ENCODE assay signal across 13 cellular contexts in genomic region chr1:115456441-115456961, GRCh38.
DNase-seq lines count a peak whose midpoint lies in the region; ATAC-seq and TF ChIP-seq lines count a peak whose summit lies in the region.
"Had no signal": no experiment of that assay in that cellular context is flagged by ENCODE, and none has a peak within 500 bp of the region (broad histone marks: within the 10 kb centered on the region; RNA-seq: fewer than 3 reads in every experiment).

No MANE protein-coding gene starts in this region.

- WGBS in SK-N-SH (ENCODE audit: low lambda C conversion rate), result 64% methylated on average over 10 of the region's 11 CpGs

- no peak overlapping the region for H3K4me3 ChIP-seq in SK-N-SH (ENCODE audit: low read depth in 2 of 2, low read length in 1 of 2)

- CTCF ChIA-PET in SK-N-SH (lab: Yijun Ruan, JAX), result interaction anchor here (1.3 to 2.1 kb wide), 2 partner anchors 13 to 318 kb away, joined by 5 to 12 read pairs; no protein-coding TSS in a partner anchor

- no peak overlapping the region for H3K4me3 Mint-ChIP-seq in type B pancreatic cell
- H3K4me3 Mint-ChIP-seq: activated B cell treated with CpG ODN at 0.5 μM for 24 hours; B cell; stimulated activated naive CD8-positive, alpha-beta T cell treated with anti-CD3 and anti-CD28 coated beads, Interleukin-15, Interleukin-2, amounts not matched to agents 100 ng/mL and 50 ng/mL, for 24 hours had no signal

- no peaks in the 10 kb centered on the region for H3K27me3 ChIP-seq in SK-N-SH (ENCODE audit: insufficient read depth)

- H3K27ac ChIP-seq in SK-N-SH (ENCODE audit: low read depth in 2 of 2, low read length in 1 of 2), result peak overlapping the region; percentile 5 to 64; a peak in 1 of 4 replicates

- DNase-seq in ACHN (peak; percentile 24), GM03348 (ENCODE audit: low spot score) (peak; percentile 60), SK-N-SH (no peak), hepatic stellate cell (ENCODE audit: low spot score) (peak; percentile 26), type B pancreatic cell (ENCODE audit: extremely low spot score, unreplicated experiment) (no peak)
- DNase-seq: activated B cell treated with CpG ODN at 0.5 μM for 24 hours; NK-92 treated with Interleukin-12 subunit alpha and Interleukin-12 subunit beta, amount 100 ng/mL, for 24 hours had no signal

- no peaks in the 10 kb centered on the region for H3K9me2 ChIP-seq in SK-N-SH

- no peaks in the 10 kb centered on the region for H3K79me2 ChIP-seq in SK-N-SH (ENCODE audit: insufficient read depth)

- H3K36me3 Mint-ChIP-seq in type B pancreatic cell, result no peaks in the 10 kb centered on the region

- POLR2A ChIA-PET in SK-N-SH (lab: Yijun Ruan, JAX), result no interaction called here

- TF ChIP-seq CTCF in SK-N-SH (IDR thresholded peaks at IDR 0.05) (no peak), type B pancreatic cell (conservative IDR thresholded peaks at IDR 0.05) (no peak)

- no peaks in the 10 kb centered on the region for H3K27me3 Mint-ChIP-seq in type B pancreatic cell
- H3K27me3 Mint-ChIP-seq: activated B cell treated with CpG ODN at 0.5 μM for 24 hours; B cell; stimulated activated naive CD8-positive, alpha-beta T cell treated with anti-CD3 and anti-CD28 coated beads, Interleukin-15, Interleukin-2, amounts not matched to agents 100 ng/mL and 50 ng/mL, for 24 hours had no signal

- H3F3A ChIP-seq in SK-N-SH (replicated peaks; ENCODE audit: insufficient read depth), result no peaks in the 10 kb centered on the region

- in situ Hi-C loops in ACHN (cut with HindIII; ENCODE audit: low pct_ligation_motif_present, low pct_unique_long_range_greater_than_20kb, low sequenced_read_pairs), result loop anchor here (25.0 kb wide), 1 partner anchor 319 kb away; no protein-coding TSS in a partner anchor

- no peak for TF ChIP-seq EP300 in SK-N-SH (IDR thresholded peaks at IDR 0.05; ENCODE audit: borderline replicate concordance in 1 of 2, low read depth in 1 of 2, low read length in 1 of 2)

- no peaks in the 10 kb centered on the region for H3K36me3 ChIP-seq in SK-N-SH (replicated peaks in 1 of 2; ENCODE audit: control insufficient read depth in 1 of 2, insufficient read depth in 2 of 2, low read length in 1 of 2)

- no peaks in the 10 kb centered on the region for H3K9me3 ChIP-seq in SK-N-SH

- H3K4me2 ChIP-seq in SK-N-SH, result no peak overlapping the region

- H3K4me1 Mint-ChIP-seq in type B pancreatic cell (ENCODE audit: unreplicated experiment), result peaks cover 30% of the 10 kb centered on the region
- H3K4me1 Mint-ChIP-seq: activated B cell treated with CpG ODN at 0.5 μM for 24 hours, B cell had no signal

- H3K9me3 Mint-ChIP-seq in type B pancreatic cell, result no peaks in the 10 kb centered on the region
- H3K9me3 Mint-ChIP-seq: activated B cell treated with CpG ODN at 0.5 μM for 24 hours; stimulated activated naive CD8-positive, alpha-beta T cell treated with anti-CD3 and anti-CD28 coated beads, Interleukin-15, Interleukin-2, amounts not matched to agents 100 ng/mL and 50 ng/mL, for 24 hours had no signal

- peaks cover 3 to 21% of the 10 kb centered on the region in 2 experiments; a peak in 3 of 4 replicates for H3K4me1 ChIP-seq in SK-N-SH (ENCODE audit: control insufficient read depth in 1 of 2, insufficient read depth in 2 of 2, low read depth in 1 of 2, low read length in 1 of 2)

- no peak for TF ChIP-seq RAD21 in SK-N-SH (IDR thresholded peaks at IDR 0.05; ENCODE audit: low read length)

- no peaks in the 10 kb centered on the region for H4K20me1 ChIP-seq in SK-N-SH (ENCODE audit: insufficient read depth)

- ATAC-seq in HG03039 (IDR thresholded peaks at IDR 0.05; ENCODE audit: unreplicated experiment) (no peak), GM19452 (IDR thresholded peaks at IDR 0.05; ENCODE audit: unreplicated experiment) (no peak), HG02884 (IDR thresholded peaks at IDR 0.05; ENCODE audit: unreplicated experiment) (no peak)
- ATAC-seq: HCT116 had no signal

- no peak overlapping the region for H3K9ac ChIP-seq in SK-N-SH

- no peak overlapping the region for H2AFZ ChIP-seq in SK-N-SH (ENCODE audit: low read depth)

- no peak overlapping the region for H3K27ac Mint-ChIP-seq in type B pancreatic cell
- H3K27ac Mint-ChIP-seq: activated B cell treated with CpG ODN at 0.5 μM for 24 hours; B cell; stimulated activated naive CD8-positive, alpha-beta T cell treated with anti-CD3 and anti-CD28 coated beads, Interleukin-15, Interleukin-2, amounts not matched to agents 100 ng/mL and 50 ng/mL, for 24 hours had no signal

TF ChIP-seq in SK-N-SH, 30 proteins besides CTCF, POLR2A, EP300 and RAD21:
- no peak for TF ChIP-seq MAX (IDR thresholded peaks at IDR 0.05; ENCODE audit: low read depth)
- no peak for TF ChIP-seq CHD2 (IDR thresholded peaks at IDR 0.05; ENCODE audit: low read length, partially characterized antibody)
- TF ChIP-seq, protein P1, sequence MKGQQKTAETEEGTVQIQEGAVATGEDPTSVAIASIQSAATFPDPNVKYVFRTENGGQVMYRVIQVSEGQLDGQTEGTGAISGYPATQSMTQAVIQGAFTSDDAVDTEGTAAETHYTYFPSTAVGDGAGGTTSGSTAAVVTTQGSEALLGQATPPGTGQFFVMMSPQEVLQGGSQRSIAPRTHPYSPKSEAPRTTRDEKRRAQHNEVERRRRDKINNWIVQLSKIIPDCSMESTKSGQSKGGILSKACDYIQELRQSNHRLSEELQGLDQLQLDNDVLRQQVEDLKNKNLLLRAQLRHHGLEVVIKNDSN (IDR thresholded peaks at IDR 0.05; ENCODE audit: borderline replicate concordance, low read depth), result no peak
- 0 out of 2 replicates have a peak, but pooled peaks have one; percentile 37 for TF ChIP-seq FOSL2 (IDR thresholded peaks at IDR 0.05; ENCODE audit: borderline replicate concordance, low read depth)
- TF ChIP-seq, protein P2, sequence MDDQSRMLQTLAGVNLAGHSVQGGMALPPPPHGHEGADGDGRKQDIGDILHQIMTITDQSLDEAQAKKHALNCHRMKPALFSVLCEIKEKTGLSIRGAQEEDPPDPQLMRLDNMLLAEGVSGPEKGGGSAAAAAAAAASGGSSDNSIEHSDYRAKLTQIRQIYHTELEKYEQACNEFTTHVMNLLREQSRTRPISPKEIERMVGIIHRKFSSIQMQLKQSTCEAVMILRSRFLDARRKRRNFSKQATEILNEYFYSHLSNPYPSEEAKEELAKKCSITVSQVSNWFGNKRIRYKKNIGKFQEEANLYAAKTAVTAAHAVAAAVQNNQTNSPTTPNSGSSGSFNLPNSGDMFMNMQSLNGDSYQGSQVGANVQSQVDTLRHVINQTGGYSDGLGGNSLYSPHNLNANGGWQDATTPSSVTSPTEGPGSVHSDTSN (IDR thresholded peaks at IDR 0.05), result no peak
- no peak for TF ChIP-seq USF2 (IDR thresholded peaks at IDR 0.05; ENCODE audit: borderline replicate concordance, low read depth, low read length)
- TF ChIP-seq JUND (IDR thresholded peaks at IDR 0.05), result no peak

Comparison
In these comparisons a context has a peak if more than half of its experiments do, and no peak if none do; other contexts are left out.
1. DNase-seq: peak in ACHN (single experiment), GM03348 (single experiment) and hepatic stellate cell (single experiment); none in SK-N-SH (single experiment) and type B pancreatic cell (single experiment).